ENCODE assay signal across 1 cellular context in genomic region chr5:129724222-129724621, GRCh38.
A peak's percentile ranks its signal among the peaks of the same experiment; 100 is the strongest.
TF ChIP-seq lines count a peak whose summit lies in the region.

No MANE protein-coding gene starts in this region.

TF ChIP-seq in H1, 55 proteins besides CTCF, POLR2A, EP300 and RAD21:
- TF ChIP-seq ASH2L (IDR thresholded peaks at IDR 0.05; ENCODE audit: low read length), result peak; percentile 33
- TF ChIP-seq FOSL1 (IDR thresholded peaks at IDR 0.05; ENCODE audit: insufficient read depth, low read depth, low read length), result no peak
- no peak for TF ChIP-seq SUZ12 (IDR thresholded peaks at IDR 0.05; ENCODE audit: low read length)
- TF ChIP-seq HDAC2 (IDR thresholded peaks at IDR 0.05; ENCODE audit: borderline replicate concordance in 1 of 2, low read depth in 2 of 2, low read length in 2 of 2), result peak in 1 of 2 experiments; percentile 49; a peak in 1 of 4 replicates
- TF ChIP-seq TEAD4 (IDR thresholded peaks at IDR 0.05; ENCODE audit: low read depth, low read length), result peak; percentile 84
